ENCODE assay signal across 1 cellular context in the genomic region with DNA sequence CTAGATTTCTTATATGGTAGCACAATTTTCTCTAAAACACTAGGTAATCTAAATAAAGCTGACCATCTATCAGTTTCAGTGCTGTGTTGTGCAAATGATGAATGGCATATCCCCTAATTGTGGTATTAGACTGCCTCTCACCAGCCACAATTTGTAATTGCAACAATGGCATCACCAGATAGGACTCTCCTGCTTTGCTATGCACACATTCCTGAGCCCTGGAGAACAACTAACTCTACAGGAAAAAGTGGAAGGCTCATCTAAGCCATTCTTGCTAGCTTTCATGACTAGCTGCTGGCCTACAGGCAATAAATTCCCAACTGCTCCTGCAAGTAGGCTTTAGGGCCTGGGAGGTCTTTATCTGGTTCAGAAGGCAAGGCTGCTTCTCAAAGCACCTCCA.
TF ChIP-seq lines count a peak whose summit lies in the region.

No MANE protein-coding gene starts in this region.

TF ChIP-seq in H1, 55 proteins besides CTCF, POLR2A, EP300 and RAD21 (continued from another document):
- no peak for TF ChIP-seq RNF2 (IDR thresholded peaks at IDR 0.05; ENCODE audit: borderline replicate concordance, low read depth, low read length, missing control alignments, poor library complexity, severe bottlenecking)
